In genomic region chr2:25664531-25665307, GRCh38 we compare ENCODE assay signal across 8 cellular contexts. TPM values are rescaled to one million over a fixed set of nuclear protein-coding genes. Genes with fewer than 3 reads are reported as not detected.
A peak's percentile ranks its signal among the peaks of the same experiment; 100 is the strongest.
DNase-seq lines count a peak whose midpoint lies in the region; ATAC-seq, FAIRE-seq and TF ChIP-seq lines count a peak whose summit lies in the region.

No MANE protein-coding gene starts in this region.

- H3F3A ChIP-seq in smooth muscle cell (ENCODE audit: low read depth) = no peaks in the 10 kb centered on the region

- no peaks in the 10 kb centered on the region for H4K20me1 ChIP-seq in smooth muscle cell (ENCODE audit: low read depth)

- peak; percentile 83 to 91 for DNase-seq in A549 (ENCODE audit: low read depth in 1 of 2, low spot score in 1 of 2)
- DNase-seq in NCI-H345 treated with DMSO at 0.1 percent for 48 hours (lab: John Stamatoyannopoulos, UW; ENCODE audit: unreplicated experiment) = peak; percentile 7
- peak; percentile 75 for DNase-seq in astrocyte of the spinal cord (ENCODE audit: low read depth, low spot score)
- peak; percentile 72 for DNase-seq in iPS-NIHi11 (ENCODE audit: low spot score)
- no peak for DNase-seq in smooth muscle cell (lab: John Stamatoyannopoulos, UW; ENCODE audit: unreplicated experiment)
- DNase-seq in epidermal melanocyte (ENCODE audit: insufficient read length, low spot score) = no peak

- H3K36me3 ChIP-seq in smooth muscle cell (ENCODE audit: low read depth) = no peaks in the 10 kb centered on the region

- TF ChIP-seq POLR2A in A549 (IDR thresholded peaks at IDR 0.05; ENCODE audit: low read length) = no peak

- peaks cover 12% of the 10 kb centered on the region for H3K27me3 ChIP-seq in smooth muscle cell (ENCODE audit: low read depth)

- POLR2A ChIA-PET in A549 (lab: Yijun Ruan, JAX) = interaction anchor here (0.6 to 1.2 kb wide), 3 partner anchors 9 to 94 kb away, joined by 5 to 9 read pairs (median 5); partner anchors contain the start of gene DTNB

- peak overlapping the region; percentile 58 for H2AFZ ChIP-seq in smooth muscle cell (ENCODE audit: low read depth)

- H3K9me3 ChIP-seq in A549 (no peaks in the 10 kb centered on the region), smooth muscle cell (replicated peaks; ENCODE audit: low read depth) (no peaks in the 10 kb centered on the region)

- TF ChIP-seq CTCF in A549 (IDR thresholded peaks at IDR 0.05) = peak; percentile 96
- peak; percentile 81 for TF ChIP-seq CTCF in astrocyte of the spinal cord (IDR thresholded peaks at IDR 0.05; ENCODE audit: low read depth, low read length)
- TF ChIP-seq CTCF in smooth muscle cell (IDR thresholded peaks at IDR 0.05; ENCODE audit: borderline replicate concordance, insufficient read depth, poor library complexity, severe bottlenecking) = peak; percentile 60

- peak overlapping the region; percentile 8 to 69; a peak in 4 of 6 replicates for H3K27ac ChIP-seq in A549
- no peak overlapping the region for H3K27ac ChIP-seq in smooth muscle cell (ENCODE audit: low read depth)

- H3K4me3 ChIP-seq in A549 (no peak overlapping the region), astrocyte of the spinal cord (ENCODE audit: low read depth, low read length) (no peak overlapping the region), smooth muscle cell (peak overlapping the region; percentile 29)

- H3K79me2 ChIP-seq in smooth muscle cell (ENCODE audit: low read depth) = no peaks in the 10 kb centered on the region

- WGBS in A549 (ENCODE audit: missing lambda C conversion rate) = 24% methylated on average over 11 of the region's 11 CpGs
- WGBS in smooth muscle cell (ENCODE audit: low lambda C conversion rate) = 22% methylated on average over 11 of the region's 11 CpGs

- in situ Hi-C loops in astrocyte of the spinal cord (cut with HindIII; ENCODE audit: low sequenced_read_pairs) = no loop called here

- peak; percentile 96 to 99 for TF ChIP-seq RAD21 in A549 (conservative IDR thresholded peaks at IDR 0.05 in 1 of 2, IDR thresholded peaks at IDR 0.05 in 1 of 2)

- CTCF ChIA-PET in A549 (lab: Yijun Ruan, JAX) = interaction anchor here (0.6 to 16.0 kb wide), 61 partner anchors 9 to 1474 kb away, joined by 3 to 414 read pairs (median 6); partner anchors contain the start of gene DTNB

- H3K4me2 ChIP-seq in A549 (peak overlapping the region; percentile 49), smooth muscle cell (peak overlapping the region; percentile 70)

- FAIRE-seq in A549 (lab: Jason Lieb, UNC) = peak; percentile 83
- FAIRE-seq in G401.6 (lab: Jason Lieb, UNC) = peak; percentile 93

- TF ChIP-seq EP300 in A549 (IDR thresholded peaks at IDR 0.05) = no peak

- no peak overlapping the region for H3K9ac ChIP-seq in smooth muscle cell (ENCODE audit: low read depth)

- peaks cover 13% of the 10 kb centered on the region for H3K4me1 ChIP-seq in A549
- H3K4me1 ChIP-seq in smooth muscle cell (ENCODE audit: low read depth) = peaks cover 14% of the 10 kb centered on the region

- peak; percentile 99 to 100 for ATAC-seq in A549
- ATAC-seq in HG03196 (IDR thresholded peaks at IDR 0.05; ENCODE audit: unreplicated experiment) = no peak

TF ChIP-seq in A549, 52 proteins besides CTCF, POLR2A, EP300 and RAD21 (continues in another document):
- TF ChIP-seq HMGXB4 (CRISPR knock-in tag; IDR thresholded peaks at IDR 0.05; ENCODE audit: borderline replicate concordance) = no peak
- TF ChIP-seq RFX5 (IDR thresholded peaks at IDR 0.05) = no peak
- no peak for TF ChIP-seq HOXB5 (CRISPR knock-in tag; IDR thresholded peaks at IDR 0.05)
- no peak for TF ChIP-seq HOXB13 (CRISPR knock-in tag; IDR thresholded peaks at IDR 0.05; ENCODE audit: low read depth)
- TF ChIP-seq NR3C1 (IDR thresholded peaks at IDR 0.05) = no peak
- 0 out of 2 replicates have a peak, but pooled peaks have one; percentile 40 for TF ChIP-seq MYC (IDR thresholded peaks at IDR 0.05; ENCODE audit: borderline replicate concordance, low read length)
- TF ChIP-seq ZSCAN20 (CRISPR knock-in tag; IDR thresholded peaks at IDR 0.05) = no peak
- TF ChIP-seq PBX3 (IDR thresholded peaks at IDR 0.05) = no peak
- no peak for TF ChIP-seq HEYL (CRISPR knock-in tag; IDR thresholded peaks at IDR 0.05)
- TF ChIP-seq HDAC2 (IDR thresholded peaks at IDR 0.05) = no peak
- TF ChIP-seq SMC3 (IDR thresholded peaks at IDR 0.05) = peak; percentile 93
- no peak for TF ChIP-seq FOSL2 (IDR thresholded peaks at IDR 0.05)
- TF ChIP-seq FOSL2 (CRISPR knock-in tag; IDR thresholded peaks at IDR 0.05) = no peak
- TF ChIP-seq GATA3 (IDR thresholded peaks at IDR 0.05; ENCODE audit: borderline replicate concordance) = no peak
- peak; percentile 79 for TF ChIP-seq NFE2L2 (conservative IDR thresholded peaks at IDR 0.05; ENCODE audit: low read length)
- no peak for TF ChIP-seq ZNF302 (CRISPR knock-in tag; IDR thresholded peaks at IDR 0.05)
- TF ChIP-seq CBX2 (IDR thresholded peaks at IDR 0.05; ENCODE audit: borderline replicate concordance, low read depth) = no peak
- TF ChIP-seq USF2 (IDR thresholded peaks at IDR 0.05) = no peak
- TF ChIP-seq HES2 (IDR thresholded peaks at IDR 0.05) = no peak
- peak; percentile 4 for TF ChIP-seq CHD2 (IDR thresholded peaks at IDR 0.05; ENCODE audit: low read length, partially characterized antibody)
- no peak for TF ChIP-seq ELK1 (IDR thresholded peaks at IDR 0.05; ENCODE audit: low read depth, low read length)
- TF ChIP-seq KDM5A (IDR thresholded peaks at IDR 0.05) = no peak
- TF ChIP-seq HOXA7 (CRISPR knock-in tag; IDR thresholded peaks at IDR 0.05) = no peak
- no peak for TF ChIP-seq CBX8 (IDR thresholded peaks at IDR 0.05)
- no peak for TF ChIP-seq JUNB (IDR thresholded peaks at IDR 0.05)
- TF ChIP-seq E2F6 (IDR thresholded peaks at IDR 0.05; ENCODE audit: borderline replicate concordance, low read depth) = no peak
- no peak for TF ChIP-seq CHD4 (IDR thresholded peaks at IDR 0.05; ENCODE audit: borderline replicate concordance)
- TF ChIP-seq ZC3H11A (IDR thresholded peaks at IDR 0.05) = no peak

RNA-seq across cellular contexts. Expression of gene DTNB, which starts 8.7 kb away (rescaled TPM):
- 32.6 and 41.2 TPM in 2 replicates for polyA plus RNA-seq in A549 (2011; rRNA removed)
- polyA plus RNA-seq in A549 (2012; cell fraction: cytosol; rRNA removed) = 16.8 and 19.1 TPM in 2 replicates
- 17.0 and 21.0 TPM in 2 replicates for polyA plus RNA-seq in A549 (2012; cell fraction: nucleus; rRNA removed)
- 11.2 to 12.1 TPM (median 12.0 TPM) in 3 replicates for polyA plus RNA-seq in A549 (2017; fragmentation: RNase III; extraction: RNeasy Plus Mini Kit Qiagen cat#74134 plus additional on column Dnase treatment)
- polyA minus RNA-seq in A549 (2011; rRNA and poly(A)+ RNA removed) = 40.3 and 40.5 TPM in 2 replicates
- 2.6 and 4.9 TPM in 2 replicates for total RNA-seq in smooth muscle cell
- polyA plus RNA-seq in smooth muscle cell = 5.4 and 9.5 TPM in 2 replicates

Comparison
In these comparisons a context has a peak if more than half of its experiments do, and no peak if none do; other contexts are left out.
1. DNase-seq: peak in A549 (2 of 2), NCI-H345 treated with DMSO at 0.1 percent for 48 hours (single experiment), astrocyte of the spinal cord (single experiment) and iPS-NIHi11 (single experiment); none in smooth muscle cell (single experiment) and epidermal melanocyte (single experiment).
2. Peak in every context shown above with its lines, with median percentiles within 50 percentile points of each other: CTCF ChIP-seq.